17 cellular contexts compared by ENCODE assay signal in the genomic region with DNA sequence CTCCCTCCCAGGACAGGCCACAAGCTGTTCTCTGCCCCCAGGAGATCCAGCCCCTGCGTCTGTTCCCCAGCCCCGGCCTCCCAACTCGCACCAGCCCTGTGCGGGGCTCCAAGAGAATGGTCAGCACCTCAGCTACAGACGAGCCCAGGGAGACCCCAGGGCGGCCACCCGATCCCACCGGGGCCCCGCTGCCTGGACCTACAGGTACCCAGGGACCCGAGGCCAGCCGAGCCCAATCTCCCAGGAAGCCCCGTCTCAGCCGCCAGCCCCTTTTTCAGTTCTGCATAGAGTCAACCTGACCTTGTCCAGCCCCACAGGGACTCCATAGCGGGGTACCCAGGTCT. TPM values are rescaled to one million over a fixed set of nuclear protein-coding genes. Genes with fewer than 3 reads are reported as not detected.
A peak's percentile ranks its signal among the peaks of the same experiment; 100 is the strongest.
DNase-seq lines count a peak whose midpoint lies in the region; ATAC-seq and TF ChIP-seq lines count a peak whose summit lies in the region.
"Had no signal": no experiment of that assay in that cellular context is flagged by ENCODE, and none has a peak within 500 bp of the region (broad histone marks: within the 10 kb centered on the region; RNA-seq: fewer than 3 reads in every experiment).

No MANE protein-coding gene starts in this region.

- H3K27ac Mint-ChIP-seq in endodermal cell (peak overlapping the region; percentile 13), nephron progenitor cell (no peak overlapping the region)
- H3K27ac Mint-ChIP-seq: CD4-positive, alpha-beta T cell had no signal

- H3K9ac ChIP-seq in BLaER1 (no peak overlapping the region), endodermal cell (ENCODE audit: extremely low read depth, low read length, poor library complexity, severe bottlenecking) (no peak overlapping the region)
- H3K9ac ChIP-seq: KMS-11 had no signal

- WGBS in endodermal cell (ENCODE audit: insufficient coverage in 1 of 2, insufficient read length in 1 of 2), 2 experiments, result 95 to 99% methylated on average over 9 to 14 of the region's 14 CpGs

- DNase-seq in BE2C (no peak), endodermal cell (no peak), DMS 273 treated with DMSO at 0.1 percent for 48 hours (lab: John Stamatoyannopoulos, UW) (no peak), nephron progenitor cell (no peak)
- DNase-seq: C1 segment of cervical spinal cord; CD4-positive, alpha-beta T cell; DMS153; DMS79 treated with DMSO at 0.1 percent for 48 hours; GDM1 had no signal

- TF ChIP-seq CTCF in BE2C (IDR thresholded peaks at IDR 0.05; ENCODE audit: low read depth, low read length) (no peak), HEK293 (tag by site-specific recombination; IDR thresholded peaks at IDR 0.05) (no peak), endodermal cell (conservative IDR thresholded peaks at IDR 0.05) (no peak), nephron progenitor cell (IDR thresholded peaks at IDR 0.05) (no peak)

- POLR2A ChIA-PET in HEK293 (lab: Yijun Ruan, JAX), result no interaction called here

- H3K9me3 Mint-ChIP-seq in endodermal cell, result no peaks in the 10 kb centered on the region
- no peaks in the 10 kb centered on the region for H3K9me3 Mint-ChIP-seq in nephron progenitor cell
- H3K9me3 Mint-ChIP-seq: CD4-positive, alpha-beta T cell had no signal

- H3K27me3 ChIP-seq in BE2C, result no peaks in the 10 kb centered on the region
- no peaks in the 10 kb centered on the region for H3K27me3 ChIP-seq in BLaER1
- H3K27me3 ChIP-seq in endodermal cell (ENCODE audit: control insufficient read depth, insufficient read depth, low read length, poor library complexity, severe bottlenecking), result no peaks in the 10 kb centered on the region

- H3K9me3 ChIP-seq in BE2C, result no peaks in the 10 kb centered on the region
- no peaks in the 10 kb centered on the region for H3K9me3 ChIP-seq in BLaER1
- no peaks in the 10 kb centered on the region for H3K9me3 ChIP-seq in HEK293 (ENCODE audit: control insufficient read depth, insufficient read depth, low read depth, low read length)
- no peaks in the 10 kb centered on the region for H3K9me3 ChIP-seq in endodermal cell (ENCODE audit: control insufficient read depth, low read length)
- H3K9me3 ChIP-seq: A549 had no signal

- H3K4me3 ChIP-seq in BE2C (ENCODE audit: low read depth, low read length) (peak overlapping the region; percentile 43), BLaER1 (no peak overlapping the region), HEK293 (ENCODE audit: low read depth, low read length) (no peak overlapping the region), endodermal cell (ENCODE audit: low read length) (no peak overlapping the region)
- H3K4me3 ChIP-seq: A549 had no signal

- ATAC-seq in HG02759 (IDR thresholded peaks at IDR 0.05; ENCODE audit: unreplicated experiment) (no peak), GM19463 (IDR thresholded peaks at IDR 0.05; ENCODE audit: unreplicated experiment) (no peak)
- ATAC-seq: HepG2 had no signal

- H3K4me1 ChIP-seq in BE2C, result peaks cover 2% of the 10 kb centered on the region; the same call in 1 of the 2 replicates
- H3K4me1 ChIP-seq in BLaER1, result peaks cover 48% of the 10 kb centered on the region
- no peaks in the 10 kb centered on the region for H3K4me1 ChIP-seq in HEK293 (ENCODE audit: control insufficient read depth, insufficient read depth, low read length)
- H3K4me1 ChIP-seq in endodermal cell (ENCODE audit: control insufficient read depth, insufficient read depth, low read length), result no peaks in the 10 kb centered on the region
- H3K4me1 ChIP-seq: A549 had no signal

- no peaks in the 10 kb centered on the region for H4K20me1 ChIP-seq in BLaER1

- H3K4me1 Mint-ChIP-seq in endodermal cell (peaks cover 4% of the 10 kb centered on the region), nephron progenitor cell (peaks cover 10% of the 10 kb centered on the region)

- peaks cover 46% of the 10 kb centered on the region for H3K36me3 Mint-ChIP-seq in endodermal cell (ENCODE audit: low read depth)
- H3K36me3 Mint-ChIP-seq in nephron progenitor cell (ENCODE audit: low read depth), result peaks cover 26% of the 10 kb centered on the region

- CTCF ChIA-PET in HEK293 (lab: Yijun Ruan, JAX), result no interaction called here

- H3K36me3 ChIP-seq in BE2C (no peaks in the 10 kb centered on the region), BLaER1 (peaks cover 57% of the 10 kb centered on the region), HEK293 (ENCODE audit: control insufficient read depth in 2 of 2, insufficient read depth in 1 of 2, low read length in 2 of 2) (peaks cover 0 to 32% of the 10 kb centered on the region in 2 experiments; a peak in 1 of 3 replicates), endodermal cell (ENCODE audit: control insufficient read depth, insufficient read depth, low read length) (peaks cover 25% of the 10 kb centered on the region)

- H3K27me3 Mint-ChIP-seq in endodermal cell (ENCODE audit: insufficient read depth), result no peaks in the 10 kb centered on the region
- H3K27me3 Mint-ChIP-seq in nephron progenitor cell (ENCODE audit: low read depth, poor library complexity), result no peaks in the 10 kb centered on the region
- H3K27me3 Mint-ChIP-seq: CD4-positive, alpha-beta T cell had no signal

- H3K4me2 ChIP-seq in BLaER1, result peak overlapping the region; percentile 80
- H3K4me2 ChIP-seq: A549, KMS-11 had no signal

- H3K4me3 Mint-ChIP-seq in endodermal cell (no peak overlapping the region), nephron progenitor cell (no peak overlapping the region)
- H3K4me3 Mint-ChIP-seq: CD4-positive, alpha-beta T cell had no signal

- H3K27ac ChIP-seq in BLaER1 (no peak overlapping the region), HEK293 (ENCODE audit: extremely low read depth, low read depth, low read length) (no peak overlapping the region), endodermal cell (ENCODE audit: low read depth, low read length) (no peak overlapping the region)
- H3K27ac ChIP-seq: A549, KMS-11 had no signal

TF ChIP-seq in HEK293, 187 proteins besides CTCF, POLR2A, EP300 and RAD21:
- TF ChIP-seq ZNF510 (tag by site-specific recombination; IDR thresholded peaks at IDR 0.05; ENCODE audit: insufficient replicate concordance) (no peak), EGR2 (tag by site-specific recombination; IDR thresholded peaks at IDR 0.05; ENCODE audit: low read depth) (0 out of 2 replicates have a peak, but pooled peaks have one; percentile 18)

RNA-seq across cellular contexts. Expression of a gene that starts 5.9 kb away (rescaled TPM):
- 55.4 TPM for polyA plus RNA-seq in BE2C (2012; ENCODE audit: insufficient read depth, insufficient read length, low read depth)
- 100 to 1,000 TPM in 1 of 2 donors, 10 to 100 TPM in 1; 86.1 to 124 TPM for total RNA-seq in endodermal cell
- polyA plus RNA-seq in endodermal cell (2013, experiment 1 of 2), result 62.2 TPM
- 61.6 TPM for polyA plus RNA-seq in endodermal cell (2013, experiment 2 of 2)

RNA-seq across cellular contexts. Expression of a gene that starts 19.0 kb away (rescaled TPM):
- polyA plus RNA-seq in BE2C (2012; ENCODE audit: insufficient read depth, insufficient read length, low read depth), result 56.7 TPM
- total RNA-seq in endodermal cell, result 10 to 100 TPM; 18.0 to 21.4 TPM
- polyA plus RNA-seq in endodermal cell (2013, experiment 1 of 2), result 10.9 TPM
- polyA plus RNA-seq in endodermal cell (2013, experiment 2 of 2), result 13.2 TPM

RNA-seq across cellular contexts. Expression of a gene that starts 25.6 kb away (rescaled TPM):
- polyA plus RNA-seq in BE2C (2012; ENCODE audit: insufficient read depth, insufficient read length, low read depth), result 91.0 TPM
- total RNA-seq in endodermal cell, result 10 to 100 TPM; 45.9 to 53.2 TPM
- 66.1 TPM for polyA plus RNA-seq in endodermal cell (2013, experiment 1 of 2)
- 59.3 TPM for polyA plus RNA-seq in endodermal cell (2013, experiment 2 of 2)

RNA-seq across cellular contexts. Expression of a gene that starts 52.6 kb away (rescaled TPM):
- 0.97 TPM for polyA plus RNA-seq in BE2C (2012; ENCODE audit: insufficient read depth, insufficient read length, low read depth)
- total RNA-seq in endodermal cell, result 1 to 10 TPM; 2.6 to 3.0 TPM
- polyA plus RNA-seq in endodermal cell (2013, experiment 1 of 2), result 2.3 TPM
- 1.6 TPM for polyA plus RNA-seq in endodermal cell (2013, experiment 2 of 2)
- total RNA-seq: CD4-positive, alpha-beta T cell; HepG2; HT1080 had no signal
- polyA plus RNA-seq: HepG2 had no signal

RNA-seq across cellular contexts. Expression of a gene that starts 54.2 kb away (rescaled TPM):
- polyA plus RNA-seq in BE2C (2012; ENCODE audit: insufficient read depth, insufficient read length, low read depth), result 11.5 TPM
- 10 to 100 TPM; 65.5 to 76.8 TPM for total RNA-seq in endodermal cell
- 18.6 TPM for polyA plus RNA-seq in endodermal cell (2013, experiment 1 of 2)
- 18.0 TPM for polyA plus RNA-seq in endodermal cell (2013, experiment 2 of 2)
- total RNA-seq: HT1080 had no signal
